ENCODE assay signal across 1 cellular context in genomic region chr7:22672892-22673637, GRCh38.
TF ChIP-seq lines count a peak whose summit lies in the region.

No MANE protein-coding gene starts in this region.

TF ChIP-seq in HepG2, 621 proteins besides CTCF, POLR2A, EP300 and RAD21 (continued from another document and continues in another):
- TF ChIP-seq GPBP1L1 (CRISPR knock-in tag; IDR thresholded peaks at IDR 0.05) (no peak), AHDC1 (CRISPR knock-in tag; IDR thresholded peaks at IDR 0.05; ENCODE audit: borderline replicate concordance) (peak; percentile 77), SAFB2 (CRISPR knock-in tag; IDR thresholded peaks at IDR 0.05; ENCODE audit: borderline replicate concordance, low read depth) (no peak), SSRP1 (CRISPR knock-in tag; IDR thresholded peaks at IDR 0.05) (no peak), ZFP36L2 (CRISPR knock-in tag; IDR thresholded peaks at IDR 0.05) (no peak), HNF1B (CRISPR knock-in tag; IDR thresholded peaks at IDR 0.05) (no peak), ZNF232 (CRISPR knock-in tag; IDR thresholded peaks at IDR 0.05; ENCODE audit: borderline replicate concordance) (no peak), ZBTB44 (CRISPR knock-in tag; IDR thresholded peaks at IDR 0.05) (no peak), IRX3 (CRISPR knock-in tag; IDR thresholded peaks at IDR 0.05; ENCODE audit: borderline replicate concordance, low read depth) (no peak), NR2F6 (IDR thresholded peaks at IDR 0.05) (peak; percentile 47), NR2F6 (CRISPR knock-in tag; IDR thresholded peaks at IDR 0.05) (0 out of 2 replicates have a peak, but pooled peaks have one; percentile 51), MIER2 (CRISPR knock-in tag; IDR thresholded peaks at IDR 0.05) (0 out of 2 replicates have a peak, but pooled peaks have one; percentile 32), CEBPB (IDR thresholded peaks at IDR 0.05; ENCODE audit: borderline replicate concordance, low read depth, low read length) (no peak), MIER3 (CRISPR knock-in tag; IDR thresholded peaks at IDR 0.05; ENCODE audit: borderline replicate concordance) (0 out of 2 replicates have a peak, but pooled peaks have one; percentile 25), ZFX (CRISPR knock-in tag; IDR thresholded peaks at IDR 0.05; ENCODE audit: low read depth) (no peak), BRCA1 (CRISPR knock-in tag; IDR thresholded peaks at IDR 0.05) (no peak), ZIK1 (CRISPR knock-in tag; IDR thresholded peaks at IDR 0.05; ENCODE audit: borderline replicate concordance, low read depth) (no peak), ZNF704 (CRISPR knock-in tag; IDR thresholded peaks at IDR 0.05; ENCODE audit: borderline replicate concordance) (no peak), ZMYM4 (CRISPR knock-in tag; IDR thresholded peaks at IDR 0.05) (0 out of 2 replicates have a peak, but pooled peaks have one; percentile 34), ZNF639 (CRISPR knock-in tag; conservative IDR thresholded peaks at IDR 0.05) (no peak), NFIB (CRISPR knock-in tag; IDR thresholded peaks at IDR 0.05; ENCODE audit: borderline replicate concordance) (no peak), TCF7 (IDR thresholded peaks at IDR 0.05; ENCODE audit: low read depth) (0 out of 2 replicates have a peak, but pooled peaks have one; percentile 41), NFYC (CRISPR knock-in tag; IDR thresholded peaks at IDR 0.05) (peak; percentile 47; the same call in 1 of the 2 replicates), PHF5A (CRISPR knock-in tag; IDR thresholded peaks at IDR 0.05; ENCODE audit: low read depth, unreplicated experiment) (no peak), ZNF281 (CRISPR knock-in tag; IDR thresholded peaks at IDR 0.05; ENCODE audit: borderline replicate concordance) (peak; percentile 56; the same call in 1 of the 2 replicates), PCBP1 (IDR thresholded peaks at IDR 0.05; ENCODE audit: borderline replicate concordance, low read depth, low read length) (no peak), EHMT2 (IDR thresholded peaks at IDR 0.05; ENCODE audit: borderline replicate concordance, low read depth, low read length) (0 out of 2 replicates have a peak, but pooled peaks have one; percentile 46), HDAC2 (CRISPR knock-in tag; IDR thresholded peaks at IDR 0.05) (peak; percentile 42; the same call in 1 of the 2 replicates), SOX13 (IDR thresholded peaks at IDR 0.05) (no peak), SOX13 (CRISPR knock-in tag; conservative IDR thresholded peaks at IDR 0.05 in 1 of 2, IDR thresholded peaks at IDR 0.05 in 1 of 2) (peak in 1 of 2 experiments; percentile 69; a peak in 2 of 4 replicates), KMT2A (CRISPR knock-in tag; IDR thresholded peaks at IDR 0.05) (no peak)
- TF ChIP-seq, protein P1, sequence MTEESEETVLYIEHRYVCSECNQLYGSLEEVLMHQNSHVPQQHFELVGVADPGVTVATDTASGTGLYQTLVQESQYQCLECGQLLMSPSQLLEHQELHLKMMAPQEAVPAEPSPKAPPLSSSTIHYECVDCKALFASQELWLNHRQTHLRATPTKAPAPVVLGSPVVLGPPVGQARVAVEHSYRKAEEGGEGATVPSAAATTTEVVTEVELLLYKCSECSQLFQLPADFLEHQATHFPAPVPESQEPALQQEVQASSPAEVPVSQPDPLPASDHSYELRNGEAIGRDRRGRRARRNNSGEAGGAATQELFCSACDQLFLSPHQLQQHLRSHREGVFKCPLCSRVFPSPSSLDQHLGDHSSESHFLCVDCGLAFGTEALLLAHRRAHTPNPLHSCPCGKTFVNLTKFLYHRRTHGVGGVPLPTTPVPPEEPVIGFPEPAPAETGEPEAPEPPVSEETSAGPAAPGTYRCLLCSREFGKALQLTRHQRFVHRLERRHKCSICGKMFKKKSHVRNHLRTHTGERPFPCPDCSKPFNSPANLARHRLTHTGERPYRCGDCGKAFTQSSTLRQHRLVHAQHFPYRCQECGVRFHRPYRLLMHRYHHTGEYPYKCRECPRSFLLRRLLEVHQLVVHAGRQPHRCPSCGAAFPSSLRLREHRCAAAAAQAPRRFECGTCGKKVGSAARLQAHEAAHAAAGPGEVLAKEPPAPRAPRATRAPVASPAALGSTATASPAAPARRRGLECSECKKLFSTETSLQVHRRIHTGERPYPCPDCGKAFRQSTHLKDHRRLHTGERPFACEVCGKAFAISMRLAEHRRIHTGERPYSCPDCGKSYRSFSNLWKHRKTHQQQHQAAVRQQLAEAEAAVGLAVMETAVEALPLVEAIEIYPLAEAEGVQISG (CRISPR knock-in tag; IDR thresholded peaks at IDR 0.05), result no peak
- TF ChIP-seq, protein P2, sequence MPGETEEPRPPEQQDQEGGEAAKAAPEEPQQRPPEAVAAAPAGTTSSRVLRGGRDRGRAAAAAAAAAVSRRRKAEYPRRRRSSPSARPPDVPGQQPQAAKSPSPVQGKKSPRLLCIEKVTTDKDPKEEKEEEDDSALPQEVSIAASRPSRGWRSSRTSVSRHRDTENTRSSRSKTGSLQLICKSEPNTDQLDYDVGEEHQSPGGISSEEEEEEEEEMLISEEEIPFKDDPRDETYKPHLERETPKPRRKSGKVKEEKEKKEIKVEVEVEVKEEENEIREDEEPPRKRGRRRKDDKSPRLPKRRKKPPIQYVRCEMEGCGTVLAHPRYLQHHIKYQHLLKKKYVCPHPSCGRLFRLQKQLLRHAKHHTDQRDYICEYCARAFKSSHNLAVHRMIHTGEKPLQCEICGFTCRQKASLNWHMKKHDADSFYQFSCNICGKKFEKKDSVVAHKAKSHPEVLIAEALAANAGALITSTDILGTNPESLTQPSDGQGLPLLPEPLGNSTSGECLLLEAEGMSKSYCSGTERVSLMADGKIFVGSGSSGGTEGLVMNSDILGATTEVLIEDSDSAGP (CRISPR knock-in tag; IDR thresholded peaks at IDR 0.05; ENCODE audit: borderline replicate concordance), result no peak
- TF ChIP-seq, protein P3, sequence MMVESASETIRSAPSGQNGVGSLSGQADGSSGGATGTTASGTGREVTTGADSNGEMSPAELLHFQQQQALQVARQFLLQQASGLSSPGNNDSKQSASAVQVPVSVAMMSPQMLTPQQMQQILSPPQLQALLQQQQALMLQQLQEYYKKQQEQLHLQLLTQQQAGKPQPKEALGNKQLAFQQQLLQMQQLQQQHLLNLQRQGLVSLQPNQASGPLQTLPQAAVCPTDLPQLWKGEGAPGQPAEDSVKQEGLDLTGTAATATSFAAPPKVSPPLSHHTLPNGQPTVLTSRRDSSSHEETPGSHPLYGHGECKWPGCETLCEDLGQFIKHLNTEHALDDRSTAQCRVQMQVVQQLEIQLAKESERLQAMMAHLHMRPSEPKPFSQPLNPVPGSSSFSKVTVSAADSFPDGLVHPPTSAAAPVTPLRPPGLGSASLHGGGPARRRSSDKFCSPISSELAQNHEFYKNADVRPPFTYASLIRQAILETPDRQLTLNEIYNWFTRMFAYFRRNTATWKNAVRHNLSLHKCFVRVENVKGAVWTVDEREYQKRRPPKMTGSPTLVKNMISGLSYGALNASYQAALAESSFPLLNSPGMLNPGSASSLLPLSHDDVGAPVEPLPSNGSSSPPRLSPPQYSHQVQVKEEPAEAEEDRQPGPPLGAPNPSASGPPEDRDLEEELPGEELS (CRISPR knock-in tag; IDR thresholded peaks at IDR 0.05), result peak; percentile 71
